Comparison of ENCODE assay signal across 28 cellular contexts in the genomic region with DNA sequence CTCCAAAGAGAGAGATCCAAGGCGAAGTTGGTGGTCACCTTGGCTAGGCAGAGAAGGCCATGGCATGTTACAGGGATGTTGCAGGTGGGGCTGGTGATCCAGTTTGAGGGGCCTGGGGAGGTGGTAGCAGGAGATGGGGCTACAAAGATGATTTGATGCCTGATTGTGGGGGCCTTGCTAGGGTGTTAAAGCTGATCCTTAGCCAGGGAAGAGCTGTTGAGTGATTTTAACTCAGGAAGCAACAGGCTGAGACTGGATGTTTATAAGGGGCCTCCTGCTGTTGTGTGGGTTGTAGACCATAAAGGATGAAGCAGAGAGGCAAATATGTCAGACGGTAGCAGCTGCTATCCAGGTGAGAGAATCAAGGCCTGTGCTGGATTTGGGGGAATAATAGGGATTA.
"Had no signal": no experiment of that assay in that cellular context is flagged by ENCODE, and none has a peak within 500 bp of the region (broad histone marks: within the 10 kb centered on the region; RNA-seq: fewer than 3 reads in every experiment).

No MANE protein-coding gene starts in this region.

- H2AFZ ChIP-seq: parathyroid adenoma had no signal

- H3K27ac ChIP-seq: adrenal gland, body of pancreas, gastrocnemius medialis, left ventricle myocardium inferior, parathyroid adenoma, psoas muscle, suprapubic skin, tibial artery, upper lobe of right lung had no signal

- DNase-seq: activated CD4-positive, alpha-beta memory T cell treated with anti-CD3 and anti-CD28 coated beads for 36 hours; activated CD4-positive, alpha-beta T cell treated with anti-CD3 and anti-CD28 coated beads, Interleukin-2, amount 10 ng/mL, durations not matched to agents 24 days and 14 days; activated CD4-positive, CD25-positive, alpha-beta regulatory T cell treated with anti-CD3 and anti-CD28 coated beads, Interleukin-2, amount 50 U/mL, for 72 hours; activated CD8-positive, alpha-beta memory T cell treated with anti-CD3 and anti-CD28 coated beads, Interleukin-2, amount 50 U/mL, for 4 hours; activated effector memory CD4-positive, alpha-beta T cell treated with anti-CD3 and anti-CD28 coated beads, Interleukin-2, amount 50 U/mL, for 16 hours; activated naive CD4-positive, alpha-beta T cell treated with anti-CD3 and anti-CD28 coated beads for 36 hours; activated naive CD8-positive, alpha-beta T cell treated with anti-CD3 and anti-CD28 coated beads for 36 hours; activated T-cell treated with anti-CD3 and anti-CD28 coated beads, Interleukin-2, amount 50 U/mL, for 1 hour; adrenal gland; aorta; body of pancreas; dermis blood vessel endothelial cell; effector CD4-positive, alpha-beta T cell; gastrocnemius medialis; glutamatergic neuron; left ventricle myocardium inferior; mesendoderm; nucleus accumbens; psoas muscle; stimulated activated CD4-positive, alpha-beta T cell treated with anti-CD3 and anti-CD28 coated beads, Interleukin-15, amount 100 ng/mL, for 24 hours; stimulated activated CD4-positive, alpha-beta T cell treated with anti-CD3 and anti-CD28 coated beads, Interleukin-2, amount 100 ng/mL, for 24 hours; stimulated activated naive CD4-positive, alpha-beta T cell; tibial artery; upper lobe of right lung had no signal

- ATAC-seq: body of pancreas; gastrocnemius medialis; natural killer cell treated with Interleukin-12 subunit alpha and Interleukin-12 subunit beta and Interleukin-15 and Interleukin-18, amount 100 ng/mL, for 72 hours; psoas muscle; upper lobe of right lung had no signal

- H3K36me3 ChIP-seq: adrenal gland, gastrocnemius medialis, left ventricle myocardium inferior, suprapubic skin, tibial artery, upper lobe of right lung had no signal

- H3K9ac ChIP-seq: parathyroid adenoma had no signal

- H3K27me3 ChIP-seq: adrenal gland, body of pancreas, gastrocnemius medialis, suprapubic skin, tibial artery, upper lobe of right lung had no signal

- H3K4me3 ChIP-seq: adrenal gland, body of pancreas, gastrocnemius medialis, left ventricle myocardium inferior, lung, psoas muscle, suprapubic skin, tibial artery, upper lobe of right lung had no signal

- H3K79me2 ChIP-seq: parathyroid adenoma had no signal

- H3K4me1 ChIP-seq: adrenal gland, gastrocnemius medialis, left ventricle myocardium inferior, parathyroid adenoma, psoas muscle, upper lobe of right lung had no signal

- H3K9me3 ChIP-seq: adrenal gland, body of pancreas, gastrocnemius medialis, left ventricle myocardium inferior, psoas muscle, suprapubic skin, tibial artery, upper lobe of right lung had no signal
